Comparison of ENCODE assay signal across 10 cellular contexts in genomic region chr5:60960591-60960990, GRCh38. TPM values are rescaled to one million over a fixed set of nuclear protein-coding genes. Genes with fewer than 3 reads are reported as not detected.
DNase-seq lines count a peak whose midpoint lies in the region; ATAC-seq, FAIRE-seq and TF ChIP-seq lines count a peak whose summit lies in the region.
"Had no signal": no experiment of that assay in that cellular context is flagged by ENCODE, and none has a peak within 500 bp of the region (broad histone marks: within the 10 kb centered on the region; RNA-seq: fewer than 3 reads in every experiment).

No MANE protein-coding gene starts in this region.

- H3K4me3 ChIP-seq in MM.1S (ENCODE audit: low read length) (no peak overlapping the region), endothelial cell of umbilical vein (replicated peaks in 1 of 3; ENCODE audit: insufficient read depth in 1 of 3, low read depth in 1 of 3, low read length in 3 of 3) (no peak overlapping the region), psoas muscle (no peak overlapping the region), suprapubic skin (no peak overlapping the region)
- H3K4me3 ChIP-seq: BLaER1 had no signal

- H3K9me2 ChIP-seq in MM.1S (replicated peaks; ENCODE audit: insufficient read depth, low read length), result no peaks in the 10 kb centered on the region

- no peak overlapping the region for H3K4me3 Mint-ChIP-seq in activated CD8-positive, alpha-beta memory T cell treated with anti-CD3 and anti-CD28 coated beads, Interleukin-2, amount 10 ng/mL, durations not matched to agents 7 days and 5 days

- 56 to 57% (median 56%) methylated on average over 2 of the region's 2 CpGs for WGBS in psoas muscle, 3 donors
- WGBS in suprapubic skin, result 40% methylated on average over 2 of the region's 2 CpGs

- dilution Hi-C loops in endothelial cell of umbilical vein (cut with MboI; ENCODE audit: extremely low pct_ligation_motif_present, low sequenced_read_pairs), result no loop called here

- CTCF ChIA-PET in endothelial cell of umbilical vein (lab: Charles Lee), result interaction anchor here (0.8 to 3.9 kb wide), 13 partner anchors 9 to 1185 kb away, joined by 3 to 43 read pairs (median 4); partner anchors contain the start of genes ERCC8 and NDUFAF2
- CTCF ChIA-PET in activated CD8-positive, alpha-beta memory T cell treated with anti-CD3 and anti-CD28 coated beads, Interleukin-2, amount 10 ng/mL, durations not matched to agents 7 days and 5 days (lab: Charles Lee), result interaction anchor here (0.9 kb wide), 1 partner anchor 15 kb away, joined by 3 read pairs; the partner anchor contains the start of genes ERCC8 and NDUFAF2

- H3K79me2 ChIP-seq in MM.1S (ENCODE audit: low read length), result peaks cover 42% of the 10 kb centered on the region
- peaks cover 27% of the 10 kb centered on the region for H3K79me2 ChIP-seq in endothelial cell of umbilical vein (ENCODE audit: control insufficient read depth, insufficient read depth, low read length)

- no peaks in the 10 kb centered on the region for H3K9me1 ChIP-seq in endothelial cell of umbilical vein (replicated peaks; ENCODE audit: control insufficient read depth, extremely low read depth, insufficient read depth, low read length)

- no peaks in the 10 kb centered on the region for H3F3A ChIP-seq in MM.1S (ENCODE audit: insufficient read depth, low read length)

- no peaks in the 10 kb centered on the region for H3K36me3 ChIP-seq in MM.1S (replicated peaks; ENCODE audit: insufficient read depth, low read length)
- no peaks in the 10 kb centered on the region for H3K36me3 ChIP-seq in endothelial cell of umbilical vein (ENCODE audit: control insufficient read depth in 2 of 2, extremely low read depth in 1 of 2, insufficient read depth in 2 of 2, low read length in 2 of 2)
- no peaks in the 10 kb centered on the region for H3K36me3 ChIP-seq in psoas muscle (ENCODE audit: insufficient read depth in 1 of 2, low read depth in 1 of 2)
- H3K36me3 ChIP-seq in suprapubic skin, result no peaks in the 10 kb centered on the region
- H3K36me3 ChIP-seq: BLaER1 had no signal

- no peaks in the 10 kb centered on the region for H3K4me1 Mint-ChIP-seq in activated CD8-positive, alpha-beta memory T cell treated with anti-CD3 and anti-CD28 coated beads, Interleukin-2, amount 10 ng/mL, durations not matched to agents 7 days and 5 days

- peaks cover 4% of the 10 kb centered on the region for H3K36me3 Mint-ChIP-seq in activated CD8-positive, alpha-beta memory T cell treated with anti-CD3 and anti-CD28 coated beads, Interleukin-2, amount 10 ng/mL, durations not matched to agents 7 days and 5 days

- H3K9me3 ChIP-seq in MM.1S (replicated peaks; ENCODE audit: insufficient read depth, low read length) (no peaks in the 10 kb centered on the region), endothelial cell of umbilical vein (replicated peaks; ENCODE audit: control insufficient read depth, insufficient read depth, low read length) (no peaks in the 10 kb centered on the region), psoas muscle (peaks cover 4% of the 10 kb centered on the region), suprapubic skin (no peaks in the 10 kb centered on the region)

- H3K27ac Mint-ChIP-seq in activated CD8-positive, alpha-beta memory T cell treated with anti-CD3 and anti-CD28 coated beads, Interleukin-2, amount 10 ng/mL, durations not matched to agents 7 days and 5 days, result no peak overlapping the region

- H3K4me2 ChIP-seq in MM.1S (ENCODE audit: low read depth, low read length) (no peak overlapping the region), endothelial cell of umbilical vein (ENCODE audit: insufficient read depth, low read length) (no peak overlapping the region)
- H3K4me2 ChIP-seq: BLaER1 had no signal

- peaks cover 2% of the 10 kb centered on the region for H3K9me3 Mint-ChIP-seq in activated CD8-positive, alpha-beta memory T cell treated with anti-CD3 and anti-CD28 coated beads, Interleukin-2, amount 10 ng/mL, durations not matched to agents 7 days and 5 days (ENCODE audit: low read depth)

- H3K9ac ChIP-seq in MM.1S (ENCODE audit: low read length), result no peak overlapping the region
- H3K9ac ChIP-seq in endothelial cell of umbilical vein (replicated peaks; ENCODE audit: extremely low read depth, insufficient read depth, low read length), result no peak overlapping the region
- H3K9ac ChIP-seq: BLaER1 had no signal

- H3K4me1 ChIP-seq in MM.1S (ENCODE audit: low read length) (no peaks in the 10 kb centered on the region), endothelial cell of umbilical vein (ENCODE audit: control insufficient read depth, extremely low read depth, insufficient read depth, low read length) (no peaks in the 10 kb centered on the region), psoas muscle (peaks cover 22% of the 10 kb centered on the region), suprapubic skin (no peaks in the 10 kb centered on the region)
- H3K4me1 ChIP-seq: BLaER1 had no signal

- TF ChIP-seq POLR2A in endothelial cell of umbilical vein (IDR thresholded peaks at IDR 0.05; ENCODE audit: low read depth, low read length) (no peak), suprapubic skin (IDR thresholded peaks at IDR 0.05) (no peak)

- no peak for TF ChIP-seq EP300 in suprapubic skin (IDR thresholded peaks at IDR 0.05)

- H3K27ac ChIP-seq in MM.1S (ENCODE audit: low read length) (no peak overlapping the region), endothelial cell of umbilical vein (ENCODE audit: insufficient read depth, low read depth, low read length) (no peak overlapping the region), psoas muscle (no peak overlapping the region), suprapubic skin (no peak overlapping the region)
- H3K27ac ChIP-seq: BLaER1 had no signal

- H3K27me3 Mint-ChIP-seq in activated CD8-positive, alpha-beta memory T cell treated with anti-CD3 and anti-CD28 coated beads, Interleukin-2, amount 10 ng/mL, durations not matched to agents 7 days and 5 days, result no peaks in the 10 kb centered on the region

- no peak for FAIRE-seq in endothelial cell of umbilical vein (lab: Jason Lieb, UNC)

- POLR2A ChIA-PET in endothelial cell of umbilical vein (lab: Charles Lee), result no interaction called here

- no peaks in the 10 kb centered on the region for H4K20me1 ChIP-seq in MM.1S (ENCODE audit: insufficient read depth, low read length)
- no peaks in the 10 kb centered on the region for H4K20me1 ChIP-seq in endothelial cell of umbilical vein (replicated peaks; ENCODE audit: control insufficient read depth, extremely low read depth, insufficient read depth, low read length)

- DNase-seq in NCI-H1694 treated with DMSO at 0.1 percent for 48 hours (lab: John Stamatoyannopoulos, UW), result peak; percentile 4
- no peak for DNase-seq in NCI-H1694 (lab: John Stamatoyannopoulos, UW)
- DNase-seq in MM.1S, result peak; percentile 17
- DNase-seq in endothelial cell of umbilical vein (ENCODE audit: low read depth, low spot score), result peak; percentile 40
- no peak for DNase-seq in psoas muscle
- no peak for DNase-seq in activated CD8-positive, alpha-beta memory T cell treated with anti-CD3 and anti-CD28 coated beads, Interleukin-2, amount 10 ng/mL, durations not matched to agents 7 days and 5 days
- no peak for DNase-seq in stimulated activated CD4-positive, alpha-beta T cell treated with anti-CD3 and anti-CD28 coated beads, Interleukin-4, amount 100 ng/mL, for 4 hours
- DNase-seq in suprapubic skin (ENCODE audit: low spot score in 2 of 2), result no peak
- DNase-seq: activated CD4-positive, alpha-beta T cell treated with anti-CD3 and anti-CD28 coated beads for 4 hours had no signal

- no TSS peak for BruUV-seq in endothelial cell of umbilical vein (replicated peaks; lab: Mats Ljungman, UMichigan)

- intact Hi-C loops in endothelial cell of umbilical vein (cut with micrococcal nuclease) (loop anchor here (1.0 to 5.0 kb wide), 3 partner anchors 317 to 974 kb away; no protein-coding TSS in a partner anchor), psoas muscle (cut with DNase I) (no loop called here)

- no peak overlapping the region for H2AFZ ChIP-seq in MM.1S (ENCODE audit: low read length)
- H2AFZ ChIP-seq in endothelial cell of umbilical vein (ENCODE audit: low read depth, low read length), result no peak overlapping the region

- TF ChIP-seq CTCF in MM.1S (IDR thresholded peaks at IDR 0.05; ENCODE audit: low read length) (peak; percentile 45), endothelial cell of umbilical vein (IDR thresholded peaks at IDR 0.05; ENCODE audit: extremely low read depth in 1 of 2, insufficient read depth in 1 of 2, low read depth in 1 of 2, low read length in 2 of 2) (peak; percentile 23 to 45), psoas muscle (IDR thresholded peaks at IDR 0.05) (peak; percentile 42), suprapubic skin (IDR thresholded peaks at IDR 0.05) (no peak)

- no peak for ATAC-seq in psoas muscle
- ATAC-seq in activated CD8-positive, alpha-beta memory T cell treated with anti-CD3 and anti-CD28 coated beads, Interleukin-2, amount 10 ng/mL, durations not matched to agents 7 days and 5 days, result no peak

- H3K27me3 ChIP-seq in MM.1S (replicated peaks; ENCODE audit: insufficient read depth, low read length) (no peaks in the 10 kb centered on the region), endothelial cell of umbilical vein (ENCODE audit: control insufficient read depth in 2 of 2, insufficient read depth in 2 of 2, low read length in 2 of 2) (no peaks in the 10 kb centered on the region), psoas muscle (ENCODE audit: insufficient read depth in 3 of 3, low read length in 2 of 3) (no peaks in the 10 kb centered on the region), suprapubic skin (no peaks in the 10 kb centered on the region)
- H3K27me3 ChIP-seq: BLaER1 had no signal

RNA-seq across cellular contexts. Expression of gene NDUFAF2, which starts 15.6 kb away (rescaled TPM):
- total RNA-seq in endothelial cell of umbilical vein (39.9 and 42.4 TPM in 2 replicates), psoas muscle (10 to 100 TPM; 32.1 to 57.4 (median 41.3) TPM), suprapubic skin (10 to 100 TPM; 15.6 to 20.4 (median 17.5) TPM)
- polyA plus RNA-seq in endothelial cell of umbilical vein (5.6 and 10.7 TPM in 2 replicates), psoas muscle (10 to 100 TPM; 71.1 to 87.2 (median 86.7) TPM)
- polyA plus RNA-seq in endothelial cell of umbilical vein (2011; cell fraction: cytosol; rRNA removed), result 28.3 and 32.0 TPM in 2 replicates
- polyA plus RNA-seq in endothelial cell of umbilical vein (2011; cell fraction: nucleus; rRNA removed), result 9.0 and 15.1 TPM in 2 replicates
- 53.7 and 65.2 TPM in 2 replicates for polyA plus RNA-seq in endothelial cell of umbilical vein (2012)
- 11.1 and 13.1 TPM in 2 replicates for polyA minus RNA-seq in endothelial cell of umbilical vein
- polyA minus RNA-seq in endothelial cell of umbilical vein (2011; cell fraction: cytosol; rRNA and poly(A)+ RNA removed), result 25.5 TPM
- polyA minus RNA-seq in endothelial cell of umbilical vein (2011; cell fraction: nucleus; rRNA and poly(A)+ RNA removed), result 7.6 and 13.7 TPM in 2 replicates
- total RNA-seq in activated CD8-positive, alpha-beta memory T cell treated with anti-CD3 and anti-CD28 coated beads, Interleukin-2, amount 10 ng/mL, durations not matched to agents 7 days and 5 days, result 10 to 100 TPM; 23.9 to 26.7 TPM

RNA-seq across cellular contexts. Expression of gene ERCC8, which starts 15.7 kb away (rescaled TPM):
- total RNA-seq in endothelial cell of umbilical vein, result 10.4 and 12.8 TPM in 2 replicates
- 10.1 and 11.8 TPM in 2 replicates for polyA plus RNA-seq in endothelial cell of umbilical vein
- polyA plus RNA-seq in endothelial cell of umbilical vein (2011; cell fraction: cytosol; rRNA removed), result 12.8 and 17.2 TPM in 2 replicates
- polyA plus RNA-seq in endothelial cell of umbilical vein (2011; cell fraction: nucleus; rRNA removed), result 8.8 and 15.8 TPM in 2 replicates
- polyA plus RNA-seq in endothelial cell of umbilical vein (2012), result 7.1 and 13.0 TPM in 2 replicates
- polyA minus RNA-seq in endothelial cell of umbilical vein, result 16.9 and 31.2 TPM in 2 replicates
- 12.6 TPM for polyA minus RNA-seq in endothelial cell of umbilical vein (2011; cell fraction: cytosol; rRNA and poly(A)+ RNA removed)
- 19.5 and 22.0 TPM in 2 replicates for polyA minus RNA-seq in endothelial cell of umbilical vein (2011; cell fraction: nucleus; rRNA and poly(A)+ RNA removed)
- total RNA-seq in psoas muscle, result 1 to 10 TPM; 2.9 to 5.1 (median 3.8) TPM
- 1 to 10 TPM; 4.7 to 7.6 (median 6.2) TPM for polyA plus RNA-seq in psoas muscle
- total RNA-seq in activated CD8-positive, alpha-beta memory T cell treated with anti-CD3 and anti-CD28 coated beads, Interleukin-2, amount 10 ng/mL, durations not matched to agents 7 days and 5 days, result 10 to 100 TPM in 1 of 2 experiments, 1 to 10 TPM in 1; 7.6 to 10.2 TPM
- total RNA-seq in suprapubic skin, result 10 to 100 TPM in 3 of 4 donors, 1 to 10 TPM in 1; 6.7 to 14.9 (median 11.9) TPM

Comparison
In these comparisons a context has a peak if more than half of its experiments do, and no peak if none do; other contexts are left out.
1. DNase-seq: peak in NCI-H1694 treated with DMSO at 0.1 percent for 48 hours (single experiment), MM.1S (single experiment) and endothelial cell of umbilical vein (single experiment); none in NCI-H1694 (single experiment), psoas muscle (0 of 2), activated CD8-positive, alpha-beta memory T cell treated with anti-CD3 and anti-CD28 coated beads, Interleukin-2, amount 10 ng/mL, durations not matched to agents 7 days and 5 days (single experiment), stimulated activated CD4-positive, alpha-beta T cell treated with anti-CD3 and anti-CD28 coated beads, Interleukin-4, amount 100 ng/mL, for 4 hours (0 of 2) and suprapubic skin (0 of 2).
2. CTCF ChIP-seq: peak in MM.1S (single experiment), endothelial cell of umbilical vein (2 of 2) and psoas muscle (single experiment); none in suprapubic skin (0 of 2).